ENCODE assay signal across 8 cellular contexts in the genomic region with DNA sequence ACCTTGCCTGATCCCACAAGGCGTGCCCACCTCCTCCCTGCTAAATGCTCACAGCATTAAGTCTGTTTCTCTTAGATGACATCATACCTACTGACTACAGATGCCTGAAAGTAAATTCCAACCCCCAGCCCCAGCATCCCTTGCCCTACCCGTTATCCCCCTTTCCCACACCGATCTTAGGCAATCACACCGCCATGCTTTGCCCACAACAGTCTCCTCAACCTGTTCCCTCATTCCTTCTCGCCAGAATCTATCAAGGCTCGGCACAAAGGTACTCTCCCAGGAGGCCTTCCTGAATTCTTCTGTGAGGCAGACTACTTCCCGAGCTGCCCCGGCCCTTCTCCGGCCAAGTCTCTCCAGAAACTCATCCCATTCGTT. TPM values are rescaled to one million over a fixed set of nuclear protein-coding genes. Genes with fewer than 3 reads are reported as not detected.
DNase-seq lines count a peak whose midpoint lies in the region; ATAC-seq and TF ChIP-seq lines count a peak whose summit lies in the region.

No MANE protein-coding gene starts in this region.

- DNase-seq in A172 (ENCODE audit: low spot score) (peak; percentile 22), GM23338 (ENCODE audit: low spot score) (peak; percentile 48), spleen (no peak), NCI-H2171 (lab: John Stamatoyannopoulos, UW) (no peak), DMS153 treated with DMSO at 0.1 percent for 48 hours (lab: John Stamatoyannopoulos, UW; ENCODE audit: unreplicated experiment) (no peak), NK-92 (lab: John Stamatoyannopoulos, UW; ENCODE audit: unreplicated experiment) (no peak)
- no peak for DNase-seq in activated T-helper 1 cell treated with anti-CD3 and anti-CD28 coated beads, Interleukin-12 subunit alpha, Interleukin-12 subunit beta, Interleukin-2, Interleukin-4 antibody, amounts not matched to agents 30 ng/mL and 10 ng/mL and 1 ng/mL, durations not matched to agents 14 hours and 24 hours and 36 hours (ENCODE audit: low spot score)

- no peak for TF ChIP-seq CTCF in GM23338 (conservative IDR thresholded peaks at IDR 0.05; ENCODE audit: low read depth in 2 of 2)
- no peak for TF ChIP-seq CTCF in spleen (IDR thresholded peaks at IDR 0.05 in 8 of 11, conservative IDR thresholded peaks at IDR 0.05 in 3 of 11)

- peak overlapping the region; percentile 100 for H2AFZ ChIP-seq in GM23338

- intact Hi-C loops in activated T-helper 1 cell treated with anti-CD3 and anti-CD28 coated beads, Interleukin-12 subunit alpha, Interleukin-12 subunit beta, Interleukin-2, Interleukin-4 antibody, amounts not matched to agents 30 ng/mL and 10 ng/mL and 1 ng/mL, durations not matched to agents 14 hours and 24 hours and 36 hours (cut with micrococcal nuclease), result loop anchor here (5.0 to 10.0 kb wide), 3 partner anchors 474 to 1841 kb away; a partner anchor contains a TSS
- intact Hi-C loops in spleen (cut with DNase I; ENCODE audit: low total_unique reads), result no loop called here

- H3K27ac Mint-ChIP-seq in GM23338, result peak overlapping the region; percentile 82
- H3K27ac Mint-ChIP-seq in activated T-helper 1 cell treated with anti-CD3 and anti-CD28 coated beads, Interleukin-12 subunit alpha, Interleukin-12 subunit beta, Interleukin-2, Interleukin-4 antibody, amounts not matched to agents 30 ng/mL and 10 ng/mL and 1 ng/mL, durations not matched to agents 14 hours and 24 hours and 36 hours, result peak overlapping the region; percentile 88

- H3K4me3 ChIP-seq in GM23338, result peak overlapping the region; percentile 99
- H3K4me3 ChIP-seq in iPS-18a (ENCODE audit: low read length), result peak overlapping the region; percentile 96
- peak overlapping the region; percentile 79 to 98 (median 92) for H3K4me3 ChIP-seq in spleen

- H3K27me3 Mint-ChIP-seq in GM23338 (ENCODE audit: insufficient read depth, low read depth, poor library complexity), result peaks cover 8% of the 10 kb centered on the region
- peaks cover 7% of the 10 kb centered on the region for H3K27me3 Mint-ChIP-seq in activated T-helper 1 cell treated with anti-CD3 and anti-CD28 coated beads, Interleukin-12 subunit alpha, Interleukin-12 subunit beta, Interleukin-2, Interleukin-4 antibody, amounts not matched to agents 30 ng/mL and 10 ng/mL and 1 ng/mL, durations not matched to agents 14 hours and 24 hours and 36 hours (ENCODE audit: insufficient read depth)

- peaks cover 16% of the 10 kb centered on the region for H4K20me1 ChIP-seq in GM23338 (replicated peaks; ENCODE audit: insufficient read depth)

- H3F3A ChIP-seq in GM23338 (replicated peaks; ENCODE audit: low read depth), result no peaks in the 10 kb centered on the region

- H3K4me3 Mint-ChIP-seq in GM23338, result peak overlapping the region; percentile 86
- peak overlapping the region; percentile 95 for H3K4me3 Mint-ChIP-seq in activated T-helper 1 cell treated with anti-CD3 and anti-CD28 coated beads, Interleukin-12 subunit alpha, Interleukin-12 subunit beta, Interleukin-2, Interleukin-4 antibody, amounts not matched to agents 30 ng/mL and 10 ng/mL and 1 ng/mL, durations not matched to agents 14 hours and 24 hours and 36 hours

- H3K9me3 Mint-ChIP-seq in GM23338, result no peaks in the 10 kb centered on the region
- no peaks in the 10 kb centered on the region for H3K9me3 Mint-ChIP-seq in activated T-helper 1 cell treated with anti-CD3 and anti-CD28 coated beads, Interleukin-12 subunit alpha, Interleukin-12 subunit beta, Interleukin-2, Interleukin-4 antibody, amounts not matched to agents 30 ng/mL and 10 ng/mL and 1 ng/mL, durations not matched to agents 14 hours and 24 hours and 36 hours

- H3K4me1 ChIP-seq in GM23338 (ENCODE audit: insufficient read depth) (peaks cover 15% of the 10 kb centered on the region), iPS-18a (ENCODE audit: control insufficient read depth, low read depth, low read length) (peaks cover 13% of the 10 kb centered on the region), spleen (peaks cover 21 to 49% (median 42%) of the 10 kb centered on the region in 6 donors)

- peaks cover 33% of the 10 kb centered on the region for H3K36me3 Mint-ChIP-seq in GM23338 (ENCODE audit: low read depth)
- H3K36me3 Mint-ChIP-seq in activated T-helper 1 cell treated with anti-CD3 and anti-CD28 coated beads, Interleukin-12 subunit alpha, Interleukin-12 subunit beta, Interleukin-2, Interleukin-4 antibody, amounts not matched to agents 30 ng/mL and 10 ng/mL and 1 ng/mL, durations not matched to agents 14 hours and 24 hours and 36 hours (ENCODE audit: low read depth), result peaks cover 29% of the 10 kb centered on the region

- H3K9me3 ChIP-seq in iPS-18a (ENCODE audit: control insufficient read depth, low read depth, low read length) (no peaks in the 10 kb centered on the region), spleen (no peaks in the 10 kb centered on the region)

- 11 to 15% (median 11%) methylated on average over 10 of the region's 10 CpGs for WGBS in spleen, 5 donors

- H3K27ac ChIP-seq in GM23338 (ENCODE audit: low read depth), result no peak overlapping the region
- peak overlapping the region; percentile 53 for H3K27ac ChIP-seq in iPS-18a (ENCODE audit: low read length)
- peak overlapping the region; percentile 69 to 98 (median 95) for H3K27ac ChIP-seq in spleen

- 0 out of 2 replicates have a peak, but pooled peaks cover 6% of the 10 kb centered on the region for H3K27me3 ChIP-seq in GM23338 (ENCODE audit: insufficient read depth)
- peaks cover 5% of the 10 kb centered on the region for H3K27me3 ChIP-seq in iPS-18a (ENCODE audit: control insufficient read depth, insufficient read depth, low read length)
- no peaks in the 10 kb centered on the region for H3K27me3 ChIP-seq in spleen (replicated peaks in 1 of 7)

- peaks cover 32% of the 10 kb centered on the region for H3K79me2 ChIP-seq in GM23338 (replicated peaks; ENCODE audit: insufficient read depth)

- no peaks in the 10 kb centered on the region for H3K9me2 ChIP-seq in GM23338 (ENCODE audit: insufficient read depth)

- peak; percentile 45 for ATAC-seq in GM23338

- peak overlapping the region; percentile 96 for H3K4me2 ChIP-seq in GM23338

- peaks cover 20% of the 10 kb centered on the region for H3K4me1 Mint-ChIP-seq in GM23338
- peaks cover 43% of the 10 kb centered on the region for H3K4me1 Mint-ChIP-seq in activated T-helper 1 cell treated with anti-CD3 and anti-CD28 coated beads, Interleukin-12 subunit alpha, Interleukin-12 subunit beta, Interleukin-2, Interleukin-4 antibody, amounts not matched to agents 30 ng/mL and 10 ng/mL and 1 ng/mL, durations not matched to agents 14 hours and 24 hours and 36 hours (ENCODE audit: low read depth)

- peak overlapping the region; percentile 81 for H3K9ac ChIP-seq in iPS-18a (ENCODE audit: low read length)

- TF ChIP-seq POLR2A in spleen (IDR thresholded peaks at IDR 0.05), result no peak

- peaks cover 26% of the 10 kb centered on the region for H3K36me3 ChIP-seq in GM23338 (ENCODE audit: insufficient read depth)
- peaks cover 25% of the 10 kb centered on the region for H3K36me3 ChIP-seq in iPS-18a (ENCODE audit: control insufficient read depth, low read depth, low read length)
- H3K36me3 ChIP-seq in spleen, result peaks cover 0 to 31% (median 12%) of the 10 kb centered on the region in 6 donors

TF ChIP-seq in GM23338, 12 proteins besides CTCF, POLR2A, EP300 and RAD21 (continues in another document):
- TF ChIP-seq, protein P1, sequence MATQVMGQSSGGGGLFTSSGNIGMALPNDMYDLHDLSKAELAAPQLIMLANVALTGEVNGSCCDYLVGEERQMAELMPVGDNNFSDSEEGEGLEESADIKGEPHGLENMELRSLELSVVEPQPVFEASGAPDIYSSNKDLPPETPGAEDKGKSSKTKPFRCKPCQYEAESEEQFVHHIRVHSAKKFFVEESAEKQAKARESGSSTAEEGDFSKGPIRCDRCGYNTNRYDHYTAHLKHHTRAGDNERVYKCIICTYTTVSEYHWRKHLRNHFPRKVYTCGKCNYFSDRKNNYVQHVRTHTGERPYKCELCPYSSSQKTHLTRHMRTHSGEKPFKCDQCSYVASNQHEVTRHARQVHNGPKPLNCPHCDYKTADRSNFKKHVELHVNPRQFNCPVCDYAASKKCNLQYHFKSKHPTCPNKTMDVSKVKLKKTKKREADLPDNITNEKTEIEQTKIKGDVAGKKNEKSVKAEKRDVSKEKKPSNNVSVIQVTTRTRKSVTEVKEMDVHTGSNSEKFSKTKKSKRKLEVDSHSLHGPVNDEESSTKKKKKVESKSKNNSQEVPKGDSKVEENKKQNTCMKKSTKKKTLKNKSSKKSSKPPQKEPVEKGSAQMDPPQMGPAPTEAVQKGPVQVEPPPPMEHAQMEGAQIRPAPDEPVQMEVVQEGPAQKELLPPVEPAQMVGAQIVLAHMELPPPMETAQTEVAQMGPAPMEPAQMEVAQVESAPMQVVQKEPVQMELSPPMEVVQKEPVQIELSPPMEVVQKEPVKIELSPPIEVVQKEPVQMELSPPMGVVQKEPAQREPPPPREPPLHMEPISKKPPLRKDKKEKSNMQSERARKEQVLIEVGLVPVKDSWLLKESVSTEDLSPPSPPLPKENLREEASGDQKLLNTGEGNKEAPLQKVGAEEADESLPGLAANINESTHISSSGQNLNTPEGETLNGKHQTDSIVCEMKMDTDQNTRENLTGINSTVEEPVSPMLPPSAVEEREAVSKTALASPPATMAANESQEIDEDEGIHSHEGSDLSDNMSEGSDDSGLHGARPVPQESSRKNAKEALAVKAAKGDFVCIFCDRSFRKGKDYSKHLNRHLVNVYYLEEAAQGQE (IDR thresholded peaks at IDR 0.05; ENCODE audit: unreplicated experiment), result no peak
- TF ChIP-seq ZNF114 (CRISPR knock-in tag; IDR thresholded peaks at IDR 0.05) (no peak), CREB1 (CRISPR knock-in tag; IDR thresholded peaks at IDR 0.05; ENCODE audit: low read depth) (no peak), STAT1 (IDR thresholded peaks at IDR 0.05; ENCODE audit: unreplicated experiment) (no peak)
- TF ChIP-seq, protein P2, sequence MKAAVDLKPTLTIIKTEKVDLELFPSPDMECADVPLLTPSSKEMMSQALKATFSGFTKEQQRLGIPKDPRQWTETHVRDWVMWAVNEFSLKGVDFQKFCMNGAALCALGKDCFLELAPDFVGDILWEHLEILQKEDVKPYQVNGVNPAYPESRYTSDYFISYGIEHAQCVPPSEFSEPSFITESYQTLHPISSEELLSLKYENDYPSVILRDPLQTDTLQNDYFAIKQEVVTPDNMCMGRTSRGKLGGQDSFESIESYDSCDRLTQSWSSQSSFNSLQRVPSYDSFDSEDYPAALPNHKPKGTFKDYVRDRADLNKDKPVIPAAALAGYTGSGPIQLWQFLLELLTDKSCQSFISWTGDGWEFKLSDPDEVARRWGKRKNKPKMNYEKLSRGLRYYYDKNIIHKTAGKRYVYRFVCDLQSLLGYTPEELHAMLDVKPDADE (IDR thresholded peaks at IDR 0.05), result no peak

RNA-seq across cellular contexts. Expression of a gene that starts 0.8 kb away (rescaled TPM):
- 296 and 324 TPM in 2 replicates for total RNA-seq in A172 (2014; rRNA removed; shearing (Covaris generic))
- total RNA-seq in GM23338 (2014; rRNA removed; shearing (Covaris generic)), result 170 and 184 TPM in 2 replicates
- polyA plus RNA-seq in GM23338 (2016; fragmentation: Nextera tagmentation; extraction: Ambion mirVana) (44.8 and 47.3 TPM in 2 replicates), spleen (10 to 100 TPM; 49.0 to 66.0 (median 51.2) TPM)
- total RNA-seq in activated T-helper 1 cell treated with anti-CD3 and anti-CD28 coated beads, Interleukin-12 subunit alpha, Interleukin-12 subunit beta, Interleukin-2, Interleukin-4 antibody, amounts not matched to agents 30 ng/mL and 10 ng/mL and 1 ng/mL, durations not matched to agents 14 hours and 24 hours and 36 hours, result 205 and 214 TPM in 2 replicates
- total RNA-seq in spleen, result 100 to 1,000 TPM; 104 to 136 (median 122) TPM

Comparison
In these comparisons a context has a peak if more than half of its experiments do, and no peak if none do; other contexts are left out.
1. DNase-seq: peak in A172 (single experiment) and GM23338 (single experiment); none in activated T-helper 1 cell treated with anti-CD3 and anti-CD28 coated beads, Interleukin-12 subunit alpha, Interleukin-12 subunit beta, Interleukin-2, Interleukin-4 antibody, amounts not matched to agents 30 ng/mL and 10 ng/mL and 1 ng/mL, durations not matched to agents 14 hours and 24 hours and 36 hours (single experiment), spleen (single experiment), NCI-H2171 (single experiment), DMS153 treated with DMSO at 0.1 percent for 48 hours (single experiment) and NK-92 (single experiment).
2. Peak in every context shown above with its lines, with median percentiles within 50 percentile points of each other: H3K4me3 ChIP-seq.